Comparison of ENCODE assay signal across 8 cellular contexts in genomic region chr16:67244387-67245188, GRCh38. TPM values are rescaled to one million over a fixed set of nuclear protein-coding genes. Genes with fewer than 3 reads are reported as not detected.
A peak's percentile ranks its signal among the peaks of the same experiment; 100 is the strongest.
DNase-seq lines count a peak whose midpoint lies in the region; ATAC-seq and TF ChIP-seq lines count a peak whose summit lies in the region.

No MANE protein-coding gene starts in this region.

- peak overlapping the region; percentile 81 for H3K4me3 Mint-ChIP-seq in MCF 10A (ENCODE audit: unreplicated experiment)

- no peaks in the 10 kb centered on the region for H3K36me3 ChIP-seq in right lobe of liver

- DNase-seq in C1 segment of cervical spinal cord (lab: John Stamatoyannopoulos, UW) (peak in 10 of 14 donors; percentile 20 to 72 (median 44)), UCSD-AML1 (lab: John Stamatoyannopoulos, UW; ENCODE audit: unreplicated experiment) (peak; percentile 81), MCF 10A (ENCODE audit: unreplicated experiment) (peak; percentile 92), right lobe of liver (peak; percentile 63 to 79 (median 76)), HEK293T (ENCODE audit: extremely low spot score) (no peak)
- peak; percentile 65 for DNase-seq in stimulated activated CD8-positive, alpha-beta memory T cell treated with anti-CD3 and anti-CD28 coated beads, Interleukin-12 subunit alpha, Interleukin-12 subunit beta, amount 100 ng/mL, for 24 hours (ENCODE audit: extremely low read depth)

- ATAC-seq in GM19438 (IDR thresholded peaks at IDR 0.05; ENCODE audit: low read depth, unreplicated experiment): peak; percentile 42
- ATAC-seq in HG03571 (IDR thresholded peaks at IDR 0.05; ENCODE audit: unreplicated experiment): peak; percentile 50
- ATAC-seq in right lobe of liver: peak; percentile 28 to 53 (median 40)

- peaks cover 0 to 10% of the 10 kb centered on the region in 2 donors for H3K27me3 ChIP-seq in right lobe of liver

- peaks cover 0 to 56% (median 0%) of the 10 kb centered on the region in 4 donors for H3K4me1 ChIP-seq in right lobe of liver

- H3K27me3 Mint-ChIP-seq in MCF 10A (ENCODE audit: insufficient read depth, unreplicated experiment): peaks cover 7% of the 10 kb centered on the region

- intact Hi-C loops in MCF 10A (cut with micrococcal nuclease) (no loop called here), right lobe of liver (cut with DNase I) (no loop called here)

- H3K36me3 Mint-ChIP-seq in MCF 10A (ENCODE audit: insufficient read depth, unreplicated experiment): peaks cover 7% of the 10 kb centered on the region

- peaks cover 47% of the 10 kb centered on the region for H3K4me1 Mint-ChIP-seq in MCF 10A (ENCODE audit: insufficient read depth, unreplicated experiment)

- H3K4me3 ChIP-seq in right lobe of liver: no peak overlapping the region

- peak overlapping the region; percentile 53 to 81 (median 65) for H3K27ac ChIP-seq in right lobe of liver

- no TSS peak for BruUV-seq in MCF 10A (replicated peaks; lab: Mats Ljungman, UMichigan)

- CTCF ChIA-PET in MCF 10A (lab: Yijun Ruan, JAX) (interaction anchor here (0.5 to 1.7 kb wide), 13 partner anchors 16 to 536 kb away, joined by 3 to 16 read pairs (median 3); partner anchors contain the start of genes ATP6V0D1, ELMO3 and TMEM208), HEK293T (lab: Yijun Ruan, JAX) (no interaction called here)

- TF ChIP-seq CTCF in MCF 10A (IDR thresholded peaks at IDR 0.05; ENCODE audit: unreplicated experiment) (no peak), right lobe of liver (IDR thresholded peaks at IDR 0.05) (no peak)

- H3K27ac Mint-ChIP-seq in MCF 10A (ENCODE audit: low read depth, unreplicated experiment): peak overlapping the region; percentile 75

- POLR2A ChIA-PET in MCF 10A (lab: Yijun Ruan, JAX) (interaction anchor here (0.6 to 2.1 kb wide), 8 partner anchors 12 to 528 kb away, joined by 3 to 20 read pairs (median 3); partner anchors contain the start of gene TMEM208), HEK293T (lab: Yijun Ruan, JAX) (interaction anchor here (1.0 to 1.4 kb wide), 3 partner anchors 11 to 18 kb away, joined by 4 to 5 read pairs (median 4); partner anchors contain the start of gene TMEM208)

- no peak for TF ChIP-seq POLR2A in right lobe of liver (IDR thresholded peaks at IDR 0.05)

- WGBS in right lobe of liver (ENCODE audit: insufficient coverage, low coverage, low lambda C conversion rate, missing lambda C conversion rate): 35% methylated on average over 2 of the region's 5 CpGs

- no peaks in the 10 kb centered on the region for H3K9me3 ChIP-seq in right lobe of liver

- H3K9me3 Mint-ChIP-seq in MCF 10A (ENCODE audit: unreplicated experiment): no peaks in the 10 kb centered on the region

TF ChIP-seq in HEK293T, 16 proteins besides CTCF, POLR2A, EP300 and RAD21:
- TF ChIP-seq SUZ12 (IDR thresholded peaks at IDR 0.05) (no peak), FOXM1 (IDR thresholded peaks at IDR 0.05; ENCODE audit: borderline replicate concordance) (no peak), PKNOX1 (IDR thresholded peaks at IDR 0.05) (no peak), BHLHE40 (IDR thresholded peaks at IDR 0.05; ENCODE audit: borderline replicate concordance) (no peak)

RNA-seq across cellular contexts. Expression of gene FHOD1, which starts 2.7 kb away (rescaled TPM):
- total RNA-seq in MCF 10A (2022): 12.1 and 14.7 TPM in 2 replicates
- 1 to 10 TPM; 2.3 to 9.6 (median 3.5) TPM for total RNA-seq in right lobe of liver

RNA-seq across cellular contexts. Expression of gene SLC9A5, which starts 4.2 kb away (rescaled TPM):
- total RNA-seq in MCF 10A (2022): 0.40 and 1.4 TPM in 2 replicates
- under 1 TPM; 0.06 to 0.53 (median 0.15) TPM for total RNA-seq in right lobe of liver

RNA-seq across cellular contexts. Expression of gene TMEM208, which starts 17.7 kb away (rescaled TPM):
- total RNA-seq in MCF 10A (2022) (44.4 and 55.5 TPM in 2 replicates), right lobe of liver (10 to 100 TPM; 32.6 to 58.7 (median 40.5) TPM)

RNA-seq across cellular contexts. Expression of gene PLEKHG4, which starts 34.7 kb away (rescaled TPM):
- 30.4 and 32.7 TPM in 2 replicates for total RNA-seq in MCF 10A (2022)
- total RNA-seq in right lobe of liver: under 1 TPM; 0.09 to 0.53 (median 0.20) TPM

RNA-seq across cellular contexts. Expression of gene ELMO3, which starts 45.7 kb away (rescaled TPM):
- total RNA-seq in MCF 10A (2022): 9.6 and 12.0 TPM in 2 replicates
- total RNA-seq in right lobe of liver: 1 to 10 TPM; 1.8 to 8.0 (median 4.6) TPM
